In the genomic region with DNA sequence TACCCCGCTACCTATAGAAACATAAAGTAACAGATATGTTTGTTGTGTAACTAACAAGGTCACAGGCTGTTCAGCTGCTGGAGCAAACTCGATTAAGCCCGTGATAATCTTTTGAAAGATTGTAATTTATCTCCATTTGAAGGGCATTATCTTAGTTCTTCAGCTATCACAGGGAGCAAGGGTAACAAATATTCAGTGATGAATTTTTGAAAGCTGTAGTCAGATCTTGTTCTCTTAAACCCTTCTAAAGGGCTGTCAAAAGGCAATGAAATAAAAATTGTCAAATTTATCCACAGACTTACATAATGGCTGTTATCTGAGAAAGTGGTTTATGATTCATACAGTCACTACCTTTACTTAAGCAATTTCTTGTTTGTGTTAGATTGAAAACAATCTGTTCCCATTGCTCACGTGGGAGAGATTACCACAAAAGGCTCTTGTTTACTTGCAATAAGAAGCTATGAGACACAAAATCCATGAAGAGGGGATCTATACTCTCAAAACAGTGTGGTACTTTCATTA, we compare ENCODE assay signal across 10 cellular contexts.
DNase-seq lines count a peak whose midpoint lies in the region; ATAC-seq and TF ChIP-seq lines count a peak whose summit lies in the region.
"Had no signal": no experiment of that assay in that cellular context is flagged by ENCODE, and none has a peak within 500 bp of the region (broad histone marks: within the 10 kb centered on the region; RNA-seq: fewer than 3 reads in every experiment).

No MANE protein-coding gene starts in this region.

- WGBS in mammary epithelial cell (ENCODE audit: low coverage, missing lambda C conversion rate): 73% methylated on average over 4 of the region's 4 CpGs
- 47% methylated on average over 4 of the region's 4 CpGs for WGBS in prostate gland

- no peaks in the 10 kb centered on the region for H4K20me1 ChIP-seq in mammary epithelial cell (ENCODE audit: insufficient read depth, low read length)

- TF ChIP-seq POLR2A in prostate gland (IDR thresholded peaks at IDR 0.05): no peak

- H3K27ac ChIP-seq in mammary epithelial cell (ENCODE audit: insufficient read depth, low read depth, low read length) (no peak overlapping the region), prostate gland (no peak overlapping the region)

- no peak for ATAC-seq in GM18907 (IDR thresholded peaks at IDR 0.05; ENCODE audit: unreplicated experiment)
- ATAC-seq in GM19467 (IDR thresholded peaks at IDR 0.05; ENCODE audit: unreplicated experiment): no peak

- peak; percentile 13 for DNase-seq in AG10803 (ENCODE audit: low read depth)
- DNase-seq in LoVo (ENCODE audit: low spot score): peak; percentile 43
- DNase-seq in mammary epithelial cell: peak; percentile 83
- DNase-seq in myocyte (ENCODE audit: low read depth): peak; percentile 26
- no peak for DNase-seq in middle frontal gyrus (ENCODE audit: extremely low spot score, low spot score)
- no peak for DNase-seq in prostate gland (ENCODE audit: low spot score)
- DNase-seq: activated naive CD4-positive, alpha-beta T cell treated with anti-CD3 and anti-CD28 coated beads, Interleukin-2, amount 10 ng/mL, durations not matched to agents 7 days and 5 days; NCI-H1417 treated with DMSO at 0.1 percent for 48 hours had no signal

- H3K4me3 ChIP-seq in AG10803 (ENCODE audit: low read length) (no peak overlapping the region), mammary epithelial cell (replicated peaks in 1 of 3; ENCODE audit: insufficient read depth in 1 of 3, low read depth in 2 of 3, low read length in 3 of 3) (no peak overlapping the region), prostate gland (no peak overlapping the region)

- no peak for TF ChIP-seq CTCF in AG10803 (conservative IDR thresholded peaks at IDR 0.05; ENCODE audit: low read length)
- no peak for TF ChIP-seq CTCF in mammary epithelial cell (conservative IDR thresholded peaks at IDR 0.05 in 1 of 2, IDR thresholded peaks at IDR 0.05 in 1 of 2; ENCODE audit: extremely low read depth in 1 of 2, insufficient read depth in 1 of 2, low read depth in 1 of 2, low read length in 2 of 2)
- no peak for TF ChIP-seq CTCF in prostate gland (IDR thresholded peaks at IDR 0.05)

- H3K4me1 ChIP-seq in mammary epithelial cell (ENCODE audit: insufficient read depth, low read length) (peaks cover 8% of the 10 kb centered on the region), prostate gland (replicated peaks) (no peaks in the 10 kb centered on the region)

- no peak overlapping the region for H2AFZ ChIP-seq in mammary epithelial cell (ENCODE audit: low read depth, low read length)

- peak overlapping the region; percentile 49 for H3K4me2 ChIP-seq in mammary epithelial cell (ENCODE audit: insufficient read depth, low read depth, low read length)

- intact Hi-C loops in mammary epithelial cell (cut with micrococcal nuclease): no loop called here
- intact Hi-C loops in prostate gland (cut with DNase I): loop anchor here (5.0 to 10.0 kb wide), 2 partner anchors 80 to 658 kb away; no protein-coding TSS in a partner anchor

- no peaks in the 10 kb centered on the region for H3K27me3 ChIP-seq in mammary epithelial cell (ENCODE audit: insufficient read depth, low read length)
- H3K27me3 ChIP-seq in prostate gland (replicated peaks; ENCODE audit: insufficient read depth): no peaks in the 10 kb centered on the region

- BruUV-seq in mammary epithelial cell (replicated peaks; lab: Mats Ljungman, UMichigan): no TSS peak

- no peaks in the 10 kb centered on the region for H3K79me2 ChIP-seq in mammary epithelial cell (ENCODE audit: insufficient read depth, low read length)

- dilution Hi-C loops in mammary epithelial cell (cut with HindIII; ENCODE audit: low sequenced_read_pairs): no loop called here

- no peak overlapping the region for H3K9ac ChIP-seq in mammary epithelial cell (ENCODE audit: insufficient read depth, low read length)

- CTCF ChIA-PET in mammary epithelial cell (lab: Charles Lee; ENCODE audit: low non-redundant PET): no interaction called here

- H3K36me3 ChIP-seq in mammary epithelial cell (ENCODE audit: insufficient read depth, low read length) (no peaks in the 10 kb centered on the region), prostate gland (no peaks in the 10 kb centered on the region)

- in situ Hi-C loops in mammary epithelial cell (cut with MboI; ENCODE audit: low sequenced_read_pairs in 2 of 2): no loop called here

- H3K9me3 ChIP-seq in mammary epithelial cell (replicated peaks; ENCODE audit: insufficient read depth, low read length) (no peaks in the 10 kb centered on the region), prostate gland (no peaks in the 10 kb centered on the region)

Comparison
In these comparisons a context has a peak if more than half of its experiments do, and no peak if none do; other contexts are left out.
1. DNase-seq: peak in AG10803 (single experiment), LoVo (single experiment), mammary epithelial cell (single experiment) and myocyte (single experiment); none in middle frontal gyrus (single experiment) and prostate gland (single experiment).